8 cellular contexts compared by ENCODE assay signal in the genomic region with DNA sequence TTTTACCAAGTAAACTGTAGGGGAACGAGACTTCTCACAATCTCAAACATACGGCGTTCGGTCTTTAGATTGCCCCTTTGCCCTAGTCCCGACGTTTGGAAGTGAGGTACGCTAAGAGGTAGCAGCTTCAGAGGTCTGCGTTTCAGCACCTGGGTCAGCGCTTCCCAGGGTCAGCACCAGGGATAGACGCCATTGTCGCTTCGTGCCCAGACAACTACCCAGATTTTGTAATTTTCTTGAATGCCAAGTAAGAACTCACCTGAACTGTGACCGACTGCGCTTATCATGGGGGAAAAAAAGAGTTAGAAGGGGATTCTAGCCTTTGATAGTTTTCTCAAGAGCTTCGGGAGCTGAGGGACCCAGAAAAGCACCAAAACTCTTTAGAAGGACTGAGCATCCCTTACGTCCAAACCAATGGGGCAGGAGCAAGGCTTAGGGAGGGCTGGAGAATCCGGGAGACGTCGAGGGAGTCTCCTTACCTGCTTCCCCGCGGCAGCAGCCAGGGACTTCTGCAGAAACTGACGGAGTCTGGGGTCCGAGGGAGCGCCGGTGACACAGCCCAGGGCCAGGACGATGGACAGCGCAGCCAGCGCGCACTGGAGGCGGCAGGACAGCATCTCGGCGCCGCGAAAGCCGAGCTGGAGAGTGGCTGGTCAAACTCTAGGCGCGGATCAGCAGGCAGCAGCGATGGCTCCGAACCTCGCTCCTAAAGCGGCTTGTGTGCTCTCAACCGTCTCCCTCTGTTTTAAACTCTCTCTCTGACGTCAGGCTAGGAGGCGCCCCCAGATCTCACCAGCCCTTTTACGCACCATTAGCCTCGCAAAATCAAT. TPM values are rescaled to one million over a fixed set of nuclear protein-coding genes. Genes with fewer than 3 reads are reported as not detected.
A peak's percentile ranks its signal among the peaks of the same experiment; 100 is the strongest.
DNase-seq lines count a peak whose midpoint lies in the region; ATAC-seq and TF ChIP-seq lines count a peak whose summit lies in the region.

TSS of gene SST (minus strand) at position 720 of the 830 bp plus-strand sequence. CDS start at position 617, 103 bp downstream.

- H3K27me3 Mint-ChIP-seq in activated CD4-positive, alpha-beta T cell treated with anti-CD3 and anti-CD28 coated beads, Interleukin-2, amount 10 ng/mL, durations not matched to agents 7 days and 5 days: peaks cover 60% of the 10 kb centered on the region
- H3K27me3 Mint-ChIP-seq in activated CD8-positive, alpha-beta T cell treated with anti-CD3 and anti-CD28 coated beads for 36 hours: peaks cover 44% of the 10 kb centered on the region

- peak; percentile 41 for DNase-seq in activated CD4-positive, alpha-beta T cell treated with anti-CD3 and anti-CD28 coated beads, Interleukin-2, amount 10 ng/mL, durations not matched to agents 7 days and 5 days
- no peak for DNase-seq in activated CD4-positive, alpha-beta T cell treated with anti-CD3 and anti-CD28 coated beads, Interleukin-2, amount 50 U/mL, for 4 hours
- peak; percentile 52 for DNase-seq in activated CD8-positive, alpha-beta T cell treated with anti-CD3 and anti-CD28 coated beads for 36 hours
- DNase-seq in iPS DF 19.7 (ENCODE audit: low read depth, low spot score): peak; percentile 75

- CTCF ChIA-PET in activated CD4-positive, alpha-beta T cell treated with anti-CD3 and anti-CD28 coated beads, Interleukin-2, amount 10 ng/mL, durations not matched to agents 7 days and 5 days (lab: Charles Lee): interaction anchor here (1.1 to 3.7 kb wide), 2 partner anchors 9 to 71 kb away, joined by 3 to 20 read pairs; no protein-coding TSS in a partner anchor
- CTCF ChIA-PET in activated CD8-positive, alpha-beta T cell treated with anti-CD3 and anti-CD28 coated beads for 36 hours (lab: Charles Lee): interaction anchor here (0.6 to 5.6 kb wide), 5 partner anchors 10 to 1262 kb away, joined by 3 to 44 read pairs (median 23); no protein-coding TSS in a partner anchor

- H3K4me1 Mint-ChIP-seq in activated CD4-positive, alpha-beta T cell treated with anti-CD3 and anti-CD28 coated beads, Interleukin-2, amount 10 ng/mL, durations not matched to agents 7 days and 5 days: no peaks in the 10 kb centered on the region
- H3K4me1 Mint-ChIP-seq in activated CD8-positive, alpha-beta T cell treated with anti-CD3 and anti-CD28 coated beads for 36 hours (ENCODE audit: low read depth): peaks cover 7% of the 10 kb centered on the region

- H3K27ac ChIP-seq in thymus (ENCODE audit: low read depth): no peak within 1 kb of the TSS

- no peak for TF ChIP-seq CTCF in activated CD8-positive, alpha-beta T cell treated with anti-CD3 and anti-CD28 coated beads for 36 hours (IDR thresholded peaks at IDR 0.05)

- POLR2A ChIA-PET in activated CD4-positive, alpha-beta T cell treated with anti-CD3 and anti-CD28 coated beads, Interleukin-2, amount 10 ng/mL, durations not matched to agents 7 days and 5 days (lab: Charles Lee): no interaction called here
- POLR2A ChIA-PET in activated CD8-positive, alpha-beta T cell treated with anti-CD3 and anti-CD28 coated beads for 36 hours (lab: Charles Lee): interaction anchor here (1.7 kb wide), 1 partner anchor 59 kb away, joined by 5 read pairs; no protein-coding TSS in a partner anchor

- H3K27ac Mint-ChIP-seq in activated CD4-positive, alpha-beta T cell treated with anti-CD3 and anti-CD28 coated beads, Interleukin-2, amount 10 ng/mL, durations not matched to agents 7 days and 5 days: peak within 1 kb of the TSS; percentile 19
- H3K27ac Mint-ChIP-seq in activated CD8-positive, alpha-beta T cell treated with anti-CD3 and anti-CD28 coated beads for 36 hours: no peak within 1 kb of the TSS

- 18% methylated on average over 46 of the region's 46 CpGs for WGBS in thymus

- no peaks in the 10 kb centered on the region for H3K9me3 ChIP-seq in thymus (ENCODE audit: control insufficient read depth)

- H3K9me3 Mint-ChIP-seq in activated CD4-positive, alpha-beta T cell treated with anti-CD3 and anti-CD28 coated beads, Interleukin-2, amount 10 ng/mL, durations not matched to agents 7 days and 5 days: no peaks in the 10 kb centered on the region
- no peaks in the 10 kb centered on the region for H3K9me3 Mint-ChIP-seq in activated CD8-positive, alpha-beta T cell treated with anti-CD3 and anti-CD28 coated beads for 36 hours

- no peak for ATAC-seq in activated CD8-positive, alpha-beta T cell treated with anti-CD3 and anti-CD28 coated beads for 36 hours
- ATAC-seq in HG02571 (IDR thresholded peaks at IDR 0.05; ENCODE audit: unreplicated experiment) (no peak), GM19328 (IDR thresholded peaks at IDR 0.05; ENCODE audit: unreplicated experiment) (no peak), GM18498 (IDR thresholded peaks at IDR 0.05; ENCODE audit: unreplicated experiment) (no peak)

- intact Hi-C loops in activated CD8-positive, alpha-beta T cell treated with anti-CD3 and anti-CD28 coated beads for 36 hours (cut with micrococcal nuclease): loop anchor here (10.0 kb wide), 1 partner anchor 445 kb away; no protein-coding TSS in a partner anchor

- H3K27me3 ChIP-seq in thymus (ENCODE audit: control insufficient read depth, insufficient read depth): peaks cover 8% of the 10 kb centered on the region

- H3K4me3 ChIP-seq in thymus (ENCODE audit: low read length): no peak within 1 kb of the TSS

- H3K36me3 ChIP-seq in thymus (ENCODE audit: control insufficient read depth, insufficient read depth): no peaks in the 10 kb centered on the region

- H3K36me3 Mint-ChIP-seq in activated CD4-positive, alpha-beta T cell treated with anti-CD3 and anti-CD28 coated beads, Interleukin-2, amount 10 ng/mL, durations not matched to agents 7 days and 5 days (ENCODE audit: low read depth): no peaks in the 10 kb centered on the region
- no peaks in the 10 kb centered on the region for H3K36me3 Mint-ChIP-seq in activated CD8-positive, alpha-beta T cell treated with anti-CD3 and anti-CD28 coated beads for 36 hours (ENCODE audit: low read depth)

- H3K4me3 Mint-ChIP-seq in activated CD4-positive, alpha-beta T cell treated with anti-CD3 and anti-CD28 coated beads, Interleukin-2, amount 10 ng/mL, durations not matched to agents 7 days and 5 days: no peak within 1 kb of the TSS
- no peak within 1 kb of the TSS for H3K4me3 Mint-ChIP-seq in activated CD8-positive, alpha-beta T cell treated with anti-CD3 and anti-CD28 coated beads for 36 hours

- no peaks in the 10 kb centered on the region for H3K4me1 ChIP-seq in thymus (ENCODE audit: control insufficient read depth, insufficient read depth, low read length)

RNA-seq across cellular contexts. Expression of gene SST, which starts in this region (rescaled TPM):
- total RNA-seq in activated CD4-positive, alpha-beta T cell treated with anti-CD3 and anti-CD28 coated beads, Interleukin-2, amount 10 ng/mL, durations not matched to agents 7 days and 5 days: not detected
- not detected for total RNA-seq in activated CD8-positive, alpha-beta T cell treated with anti-CD3 and anti-CD28 coated beads for 36 hours
- polyA plus RNA-seq in thymus: 24.1 TPM

Comparison
In these comparisons a context has a peak if more than half of its experiments do, and no peak if none do; other contexts are left out.
1. Peak in DNase-seq in activated CD4-positive, alpha-beta T cell treated with anti-CD3 and anti-CD28 coated beads, Interleukin-2, amount 10 ng/mL, durations not matched to agents 7 days and 5 days; RNA of the gene not detected or under 1 TPM.
2. Peak in DNase-seq in activated CD8-positive, alpha-beta T cell treated with anti-CD3 and anti-CD28 coated beads for 36 hours; RNA of the gene not detected or under 1 TPM.